Comparison of ENCODE assay signal across 38 cellular contexts in genomic region chr20:52933867-52934266, GRCh38. TPM values are rescaled to one million over a fixed set of nuclear protein-coding genes. Genes with fewer than 3 reads are reported as not detected.
"Had no signal": no experiment of that assay in that cellular context is flagged by ENCODE, and none has a peak within 500 bp of the region (broad histone marks: within the 10 kb centered on the region; RNA-seq: fewer than 3 reads in every experiment).

No MANE protein-coding gene starts in this region.

- H3K36me3 ChIP-seq: MG63 had no signal

- DNase-seq: Karpas-422, Kasumi-1, KG1, MG63, MM.1S, MV-4-11, NCI-H1048, NCI-H1092, NCI-H1092 treated with DMSO at 0.1 percent for 48 hours, NCI-H1105, NCI-H1105 treated with DMSO at 0.1 percent for 48 hours, NCI-H1417, NCI-H1417 treated with DMSO at 0.1 percent for 48 hours, NCI-H1436, NCI-H1436 treated with DMSO at 0.1 percent for 48 hours, NCI-H146, NCI-H1694, NCI-H1694 treated with DMSO at 0.1 percent for 48 hours, NCI-H187, NCI-H187 treated with DMSO at 0.1 percent for 48 hours, NCI-H1930, NCI-H2029, NCI-H2029 treated with DMSO at 0.1 percent for 48 hours, NCI-H2081, NCI-H2081 treated with DMSO at 0.1 percent for 48 hours, NCI-H2107, NCI-H2171, NCI-H2171 treated with DMSO at 0.1 percent for 48 hours, NCI-H2227 treated with DMSO at 0.1 percent for 48 hours, NCI-H226, NCI-H345, NCI-H446, NCI-H446 treated with DMSO at 0.1 percent for 48 hours, NCI-H510A, NCI-H510A treated with DMSO at 0.1 percent for 48 hours had no signal

- H3K4me2 ChIP-seq: KMS-11 had no signal

- H3K27me3 ChIP-seq: MG63 had no signal

- H3K27ac ChIP-seq: KMS-11 had no signal

- H3K9ac ChIP-seq: KMS-11 had no signal

- H3K4me3 ChIP-seq: MG63 had no signal

RNA-seq across cellular contexts. Expression of gene TSHZ2, which starts 38.3 kb away (rescaled TPM):
- total RNA-seq: LHCN-M2, NCI-H460 had no signal
